ENCODE assay signal across 22 cellular contexts in genomic region chr9:69771775-69772418, GRCh38. TPM values are rescaled to one million over a fixed set of nuclear protein-coding genes. Genes with fewer than 3 reads are reported as not detected.
DNase-seq lines count a peak whose midpoint lies in the region; ATAC-seq and TF ChIP-seq lines count a peak whose summit lies in the region.
"Had no signal": no experiment of that assay in that cellular context is flagged by ENCODE, and none has a peak within 500 bp of the region (broad histone marks: within the 10 kb centered on the region; RNA-seq: fewer than 3 reads in every experiment).

No MANE protein-coding gene starts in this region.

- H3K27ac ChIP-seq in upper lobe of right lung = no peak overlapping the region
- H3K27ac ChIP-seq in caudate nucleus (ENCODE audit: low read depth, low read length) = no peak overlapping the region
- H3K27ac ChIP-seq: cardiac muscle cell, HL-60, suprapubic skin had no signal

- TF ChIP-seq CTCF in fibroblast of mammary gland (conservative IDR thresholded peaks at IDR 0.05; ENCODE audit: control insufficient read depth, insufficient read depth, low read depth, low read length) = no peak
- no peak for TF ChIP-seq CTCF in upper lobe of right lung (IDR thresholded peaks at IDR 0.05)
- TF ChIP-seq CTCF in mucosa of descending colon (IDR thresholded peaks at IDR 0.05) = no peak

- no peaks in the 10 kb centered on the region for H3K27me3 ChIP-seq in adipocyte (replicated peaks; ENCODE audit: control insufficient read depth, insufficient read depth, low read length)
- H3K27me3 ChIP-seq in upper lobe of right lung = no peaks in the 10 kb centered on the region
- H3K27me3 ChIP-seq: cardiac muscle cell, suprapubic skin had no signal

- intact Hi-C loops in upper lobe of right lung (cut with DNase I) (no loop called here), mucosa of descending colon (cut with DNase I, micrococcal nuclease) (no loop called here)

- ATAC-seq in upper lobe of right lung (peak; percentile 36), mucosa of descending colon (no peak)

- no peak overlapping the region for H3K9ac ChIP-seq in adipocyte (ENCODE audit: low read length)

- H3K36me3 ChIP-seq in adipocyte (ENCODE audit: control insufficient read depth, insufficient read depth, low read length, severe bottlenecking) (no peaks in the 10 kb centered on the region), upper lobe of right lung (no peaks in the 10 kb centered on the region), mucosa of descending colon (ENCODE audit: low read depth) (no peaks in the 10 kb centered on the region)
- H3K36me3 ChIP-seq: cardiac muscle cell, suprapubic skin had no signal

- H3K4me1 ChIP-seq in adipocyte (ENCODE audit: control insufficient read depth, insufficient read depth, low read length) = peaks cover 38% of the 10 kb centered on the region
- no peaks in the 10 kb centered on the region for H3K4me1 ChIP-seq in upper lobe of right lung
- no peaks in the 10 kb centered on the region for H3K4me1 ChIP-seq in mucosa of descending colon (ENCODE audit: low read depth)
- H3K4me1 ChIP-seq: suprapubic skin had no signal

- H3K4me3 ChIP-seq in adipocyte (ENCODE audit: low read length) (no peak overlapping the region), fibroblast of mammary gland (ENCODE audit: control insufficient read depth, low read depth, low read length) (no peak overlapping the region), upper lobe of right lung (no peak overlapping the region), mucosa of descending colon (no peak overlapping the region)
- H3K4me3 ChIP-seq: cardiac muscle cell, suprapubic skin had no signal

- H3K9me3 ChIP-seq in adipocyte (ENCODE audit: control insufficient read depth, low read length) (no peaks in the 10 kb centered on the region), upper lobe of right lung (no peaks in the 10 kb centered on the region), mucosa of descending colon (no peaks in the 10 kb centered on the region)
- H3K9me3 ChIP-seq: suprapubic skin had no signal

- peak; percentile 37 for DNase-seq in GM03348 (ENCODE audit: low spot score)
- DNase-seq in adipocyte (ENCODE audit: low read depth) = peak; percentile 74
- peak; percentile 95 for DNase-seq in fibroblast of mammary gland (ENCODE audit: low read depth)
- DNase-seq in upper lobe of right lung = no peak
- no peak for DNase-seq in mucosa of descending colon
- DNase-seq in NCI-H510A (lab: John Stamatoyannopoulos, UW) = no peak
- no peak for DNase-seq in caudate nucleus (lab: John Stamatoyannopoulos, UW)
- DNase-seq: activated CD4-positive, alpha-beta T cell treated with anti-CD3 and anti-CD28 coated beads for 4 hours; activated naive CD4-positive, alpha-beta T cell treated with anti-CD3 and anti-CD28 coated beads, Interleukin-2, amount 10 ng/mL, durations not matched to agents 7 days and 5 days; CD8-positive, alpha-beta memory T cell; effector memory CD4-positive, alpha-beta T cell; Karpas-422; NCI-H1436 treated with DMSO at 0.1 percent for 48 hours; nephron progenitor cell; T1000 had no signal

RNA-seq across cellular contexts. Expression of gene PTAR1, which starts 12.1 kb away (rescaled TPM):
- total RNA-seq in upper lobe of right lung = 48.9 TPM
- total RNA-seq in mucosa of descending colon = 10 to 100 TPM; 63.0 to 71.5 (median 68.6) TPM

RNA-seq across cellular contexts. Expression of gene CFAP95, which starts 48.7 kb away (rescaled TPM):
- total RNA-seq in upper lobe of right lung = not detected
- 1 to 10 TPM in 1 of 3 donors, under 1 TPM in 1, not detected in 1; 0.70 to 2.2 TPM for total RNA-seq in mucosa of descending colon
- total RNA-seq: cardiac muscle cell, glomerular endothelial cell, lung microvascular endothelial cell, NCI-H460, pulmonary artery endothelial cell, suprapubic skin had no signal

Comparison
In these comparisons a context has a peak if more than half of its experiments do, and no peak if none do; other contexts are left out.
1. DNase-seq: peak in GM03348 (single experiment), adipocyte (single experiment) and fibroblast of mammary gland (single experiment); none in upper lobe of right lung (single experiment), mucosa of descending colon (0 of 3), NCI-H510A (single experiment) and caudate nucleus (0 of 61).